In the genomic region with DNA sequence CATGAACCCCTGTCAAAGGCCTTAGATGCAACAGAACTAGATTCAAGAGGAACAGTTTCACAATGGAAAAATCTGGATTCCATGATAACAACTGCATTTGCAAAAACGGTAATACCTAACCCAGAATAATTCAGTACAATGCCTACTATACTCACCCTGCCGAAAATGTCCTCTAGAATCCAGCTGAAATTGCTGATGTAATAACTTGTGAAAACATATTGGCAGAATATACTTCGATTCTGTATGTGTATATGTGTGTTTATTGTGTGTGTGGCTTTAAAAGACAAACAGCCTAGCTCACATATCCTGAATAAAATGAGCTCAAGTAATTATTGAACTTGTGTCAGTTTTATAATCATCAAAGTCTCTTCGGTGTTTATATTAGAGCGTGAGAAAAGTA, we compare ENCODE assay signal across 21 cellular contexts. TPM values are rescaled to one million over a fixed set of nuclear protein-coding genes. Genes with fewer than 3 reads are reported as not detected.
DNase-seq lines count a peak whose midpoint lies in the region; ATAC-seq and TF ChIP-seq lines count a peak whose summit lies in the region.
"Had no signal": no experiment of that assay in that cellular context is flagged by ENCODE, and none has a peak within 500 bp of the region (broad histone marks: within the 10 kb centered on the region; RNA-seq: fewer than 3 reads in every experiment).

No MANE protein-coding gene starts in this region.

- no peaks in the 10 kb centered on the region for H3K9me3 Mint-ChIP-seq in Caco-2 (ENCODE audit: unreplicated experiment)
- H3K9me3 Mint-ChIP-seq in activated T-helper 2 cell treated with anti-CD3 and anti-CD28 coated beads, Interferon-gamma antibody, Interleukin-2, Interleukin-4, amounts not matched to agents 10 μg/mL and 5 μg/mL and 100 μg/mL, durations not matched to agents 14 hours and 24 hours and 36 hours = peaks cover 26% of the 10 kb centered on the region
- peaks cover 9% of the 10 kb centered on the region for H3K9me3 Mint-ChIP-seq in activated naive CD8-positive, alpha-beta T cell treated with anti-CD3 and anti-CD28 coated beads, Interleukin-2, amount 50 U/mL, for 24 hours

- H3K27ac ChIP-seq in right lobe of liver (peak overlapping the region in 2 of 3 donors; percentile 13 to 65), colonic mucosa (no peak overlapping the region)
- H3K27ac ChIP-seq: BLaER1, cardiac muscle cell, HL-60 had no signal

- peak overlapping the region; percentile 83 for H3K27ac Mint-ChIP-seq in Caco-2 (ENCODE audit: unreplicated experiment)
- peak overlapping the region; percentile 60 for H3K27ac Mint-ChIP-seq in activated T-helper 2 cell treated with anti-CD3 and anti-CD28 coated beads, Interferon-gamma antibody, Interleukin-2, Interleukin-4, amounts not matched to agents 10 μg/mL and 5 μg/mL and 100 μg/mL, durations not matched to agents 14 hours and 24 hours and 36 hours
- H3K27ac Mint-ChIP-seq in activated naive CD8-positive, alpha-beta T cell treated with anti-CD3 and anti-CD28 coated beads, Interleukin-2, amount 50 U/mL, for 24 hours = no peak overlapping the region

- H3K27me3 ChIP-seq in Caco-2 (replicated peaks; ENCODE audit: control insufficient read depth, insufficient read depth, low read length) (no peaks in the 10 kb centered on the region), right lobe of liver (no peaks in the 10 kb centered on the region), colonic mucosa (no peaks in the 10 kb centered on the region)
- H3K27me3 ChIP-seq: BLaER1, cardiac muscle cell, tibial nerve had no signal

- H3K36me3 ChIP-seq in Caco-2 (ENCODE audit: control insufficient read depth, insufficient read depth, low read length) (no peaks in the 10 kb centered on the region), right lobe of liver (no peaks in the 10 kb centered on the region), colonic mucosa (no peaks in the 10 kb centered on the region)
- H3K36me3 ChIP-seq: BLaER1, cardiac muscle cell, tibial nerve had no signal

- peak overlapping the region; percentile 35 for H3K4me3 Mint-ChIP-seq in Caco-2 (ENCODE audit: unreplicated experiment)
- no peak overlapping the region for H3K4me3 Mint-ChIP-seq in activated T-helper 2 cell treated with anti-CD3 and anti-CD28 coated beads, Interferon-gamma antibody, Interleukin-2, Interleukin-4, amounts not matched to agents 10 μg/mL and 5 μg/mL and 100 μg/mL, durations not matched to agents 14 hours and 24 hours and 36 hours (ENCODE audit: low read depth)
- no peak overlapping the region for H3K4me3 Mint-ChIP-seq in activated naive CD8-positive, alpha-beta T cell treated with anti-CD3 and anti-CD28 coated beads, Interleukin-2, amount 50 U/mL, for 24 hours
- H3K4me3 Mint-ChIP-seq: activated CD4-positive, alpha-beta memory T cell treated with anti-CD3 and anti-CD28 coated beads, Interleukin-2, amount 10 ng/mL, durations not matched to agents 7 days and 5 days; activated naive CD8-positive, alpha-beta T cell had no signal

- TF ChIP-seq POLR2A in right lobe of liver (IDR thresholded peaks at IDR 0.05) = no peak

- TSS peak; percentile 59 for BruUV-seq in Caco-2 (replicated peaks; lab: Mats Ljungman, UMichigan)

- intact Hi-C loops in Caco-2 (cut with micrococcal nuclease; ENCODE audit: unreplicated experiment) = no loop called here
- intact Hi-C loops in activated T-helper 2 cell treated with anti-CD3 and anti-CD28 coated beads, Interferon-gamma antibody, Interleukin-2, Interleukin-4, amounts not matched to agents 10 μg/mL and 5 μg/mL and 100 μg/mL, durations not matched to agents 14 hours and 24 hours and 36 hours (cut with micrococcal nuclease) = no loop called here
- intact Hi-C loops in right lobe of liver (cut with DNase I) = no loop called here
- intact Hi-C loops in colonic mucosa (cut with DNase I) = no loop called here

- no peak for DNase-seq in Caco-2
- DNase-seq in LNCaP clone FGC (ENCODE audit: low read depth) = peak; percentile 14
- no peak for DNase-seq in activated T-helper 2 cell treated with anti-CD3 and anti-CD28 coated beads, Interferon-gamma antibody, Interleukin-2, Interleukin-4, amounts not matched to agents 10 μg/mL and 5 μg/mL and 100 μg/mL, durations not matched to agents 14 hours and 24 hours and 36 hours (ENCODE audit: low spot score)
- no peak for DNase-seq in right lobe of liver
- DNase-seq in colonic mucosa = no peak
- no peak for DNase-seq in midbrain (lab: John Stamatoyannopoulos, UW)
- no peak for DNase-seq in activated naive CD8-positive, alpha-beta T cell treated with anti-CD3 and anti-CD28 coated beads, Interleukin-2, amount 50 U/mL, for 24 hours
- DNase-seq: activated CD4-positive, alpha-beta memory T cell treated with anti-CD3 and anti-CD28 coated beads, Interleukin-2, amount 10 ng/mL, durations not matched to agents 7 days and 5 days; activated CD4-positive, CD25-positive, alpha-beta regulatory T cell treated with anti-CD3 and anti-CD28 coated beads, Interleukin-2, amount 50 U/mL, for 72 hours; anterior cingulate cortex; effector CD4-positive, alpha-beta T cell; HCEC 1CT; NCI-H1417 treated with DMSO at 0.1 percent for 48 hours; NCI-H226; NCI-H526 treated with DMSO at 0.1 percent for 48 hours; stimulated activated CD4-positive, alpha-beta T cell treated with anti-CD3 and anti-CD28 coated beads, Interleukin-4, amount 100 ng/mL, for 24 hours had no signal

- peaks cover 73% of the 10 kb centered on the region for H3K4me1 ChIP-seq in Caco-2
- H3K4me1 ChIP-seq in right lobe of liver = peaks cover 0 to 28% (median 11%) of the 10 kb centered on the region in 4 donors
- no peaks in the 10 kb centered on the region for H3K4me1 ChIP-seq in colonic mucosa
- H3K4me1 ChIP-seq: BLaER1 had no signal

- H3K4me3 ChIP-seq in Caco-2 (ENCODE audit: low read depth, low read length) (no peak overlapping the region), LNCaP clone FGC (ENCODE audit: low read depth, low read length) (no peak overlapping the region), right lobe of liver (no peak overlapping the region), colonic mucosa (no peak overlapping the region)
- H3K4me3 ChIP-seq: BLaER1, cardiac muscle cell, tibial nerve had no signal

- H3K9ac ChIP-seq in colonic mucosa (ENCODE audit: low read depth in 2 of 2, low read length in 2 of 2) = no peak overlapping the region
- H3K9ac ChIP-seq: BLaER1 had no signal

- peaks cover 11% of the 10 kb centered on the region for H3K36me3 Mint-ChIP-seq in Caco-2 (ENCODE audit: insufficient read depth, unreplicated experiment)
- H3K36me3 Mint-ChIP-seq in activated T-helper 2 cell treated with anti-CD3 and anti-CD28 coated beads, Interferon-gamma antibody, Interleukin-2, Interleukin-4, amounts not matched to agents 10 μg/mL and 5 μg/mL and 100 μg/mL, durations not matched to agents 14 hours and 24 hours and 36 hours (ENCODE audit: low read depth) = peaks cover 23% of the 10 kb centered on the region
- peaks cover 7% of the 10 kb centered on the region for H3K36me3 Mint-ChIP-seq in activated naive CD8-positive, alpha-beta T cell treated with anti-CD3 and anti-CD28 coated beads, Interleukin-2, amount 50 U/mL, for 24 hours (ENCODE audit: low read depth)
- H3K36me3 Mint-ChIP-seq: activated naive CD8-positive, alpha-beta T cell had no signal

- POLR2A ChIA-PET in Caco-2 (lab: Charles Lee) = no interaction called here

- CTCF ChIA-PET in Caco-2 (lab: Charles Lee) = no interaction called here

- no peak for ATAC-seq in right lobe of liver
- ATAC-seq in activated naive CD8-positive, alpha-beta T cell treated with anti-CD3 and anti-CD28 coated beads, Interleukin-2, amount 50 U/mL, for 24 hours = no peak

- no peak for TF ChIP-seq CTCF in Caco-2 (IDR thresholded peaks at IDR 0.05; ENCODE audit: insufficient read depth in 1 of 2, low read depth in 1 of 2, low read length in 1 of 2, severe bottlenecking in 1 of 2, unreplicated experiment in 1 of 2)
- no peak for TF ChIP-seq CTCF in LNCaP clone FGC (IDR thresholded peaks at IDR 0.05; ENCODE audit: control insufficient read depth, extremely low read depth, insufficient read depth)
- no peak for TF ChIP-seq CTCF in right lobe of liver (IDR thresholded peaks at IDR 0.05)
- no peak for TF ChIP-seq CTCF in colonic mucosa (IDR thresholded peaks at IDR 0.05)

- peaks cover 50% of the 10 kb centered on the region for H3K4me1 Mint-ChIP-seq in Caco-2 (ENCODE audit: low read depth, unreplicated experiment)
- H3K4me1 Mint-ChIP-seq in activated T-helper 2 cell treated with anti-CD3 and anti-CD28 coated beads, Interferon-gamma antibody, Interleukin-2, Interleukin-4, amounts not matched to agents 10 μg/mL and 5 μg/mL and 100 μg/mL, durations not matched to agents 14 hours and 24 hours and 36 hours (ENCODE audit: low read depth) = peaks cover 57% of the 10 kb centered on the region
- peaks cover 67% of the 10 kb centered on the region for H3K4me1 Mint-ChIP-seq in activated naive CD8-positive, alpha-beta T cell treated with anti-CD3 and anti-CD28 coated beads, Interleukin-2, amount 50 U/mL, for 24 hours

- H3K9me3 ChIP-seq in Caco-2 (no peaks in the 10 kb centered on the region; the same call in 1 of the 2 replicates), right lobe of liver (no peaks in the 10 kb centered on the region), colonic mucosa (no peaks in the 10 kb centered on the region)
- H3K9me3 ChIP-seq: BLaER1 had no signal

- H3K27me3 Mint-ChIP-seq in Caco-2 (ENCODE audit: insufficient read depth, unreplicated experiment) = no peaks in the 10 kb centered on the region
- H3K27me3 Mint-ChIP-seq in activated T-helper 2 cell treated with anti-CD3 and anti-CD28 coated beads, Interferon-gamma antibody, Interleukin-2, Interleukin-4, amounts not matched to agents 10 μg/mL and 5 μg/mL and 100 μg/mL, durations not matched to agents 14 hours and 24 hours and 36 hours (ENCODE audit: low read depth) = no peaks in the 10 kb centered on the region
- H3K27me3 Mint-ChIP-seq in activated naive CD8-positive, alpha-beta T cell treated with anti-CD3 and anti-CD28 coated beads, Interleukin-2, amount 50 U/mL, for 24 hours = no peaks in the 10 kb centered on the region
- H3K27me3 Mint-ChIP-seq: activated naive CD8-positive, alpha-beta T cell had no signal

- 36% methylated on average over 5 of the region's 5 CpGs for WGBS in right lobe of liver (ENCODE audit: insufficient coverage, low coverage, low lambda C conversion rate, missing lambda C conversion rate)

RNA-seq across cellular contexts. Expression of a gene that starts 46.0 kb away (rescaled TPM):
- 46.2 and 47.2 TPM in 2 replicates for total RNA-seq in Caco-2 (2022)
- total RNA-seq in activated T-helper 2 cell treated with anti-CD3 and anti-CD28 coated beads, Interferon-gamma antibody, Interleukin-2, Interleukin-4, amounts not matched to agents 10 μg/mL and 5 μg/mL and 100 μg/mL, durations not matched to agents 14 hours and 24 hours and 36 hours = 43.2 and 44.2 TPM in 2 replicates
- total RNA-seq in right lobe of liver = 10 to 100 TPM in 4 of 6 experiments, 1 to 10 TPM in 2; 1.7 to 22.4 (median 14.3) TPM
- 10 to 100 TPM in 1 of 2 donors, 1 to 10 TPM in 1; 5.7 to 10.4 TPM for total RNA-seq in colonic mucosa
